ENCODE assay signal across 9 cellular contexts in the genomic region with DNA sequence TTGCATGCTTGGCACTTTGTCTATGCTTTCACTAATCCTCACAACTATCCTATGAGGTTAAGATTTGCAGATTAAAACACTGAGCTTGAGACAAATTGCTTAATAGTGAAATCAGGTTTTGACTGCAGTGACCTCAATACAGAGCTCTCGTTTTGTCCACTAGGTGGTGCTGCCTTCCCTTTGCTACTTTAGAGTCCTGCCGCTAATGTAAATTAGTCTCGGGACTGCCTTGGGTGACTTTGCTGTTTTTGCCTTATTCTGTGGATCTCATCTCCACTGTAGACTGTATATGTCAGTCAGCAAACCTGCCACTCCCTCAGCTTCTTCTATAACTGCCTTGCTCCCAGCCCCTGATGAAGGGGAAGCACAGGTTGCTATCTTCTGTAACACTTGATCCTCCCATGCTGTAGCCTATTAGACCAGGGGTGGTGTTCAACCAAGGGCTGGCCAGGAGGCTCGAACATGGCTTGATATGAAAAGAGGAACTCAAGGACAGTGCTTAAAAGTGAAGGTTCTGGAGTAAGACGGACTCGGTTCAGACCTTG. TPM values are rescaled to one million over a fixed set of nuclear protein-coding genes. Genes with fewer than 3 reads are reported as not detected.
DNase-seq lines count a peak whose midpoint lies in the region; ATAC-seq and TF ChIP-seq lines count a peak whose summit lies in the region.
"Had no signal": no experiment of that assay in that cellular context is flagged by ENCODE, and none has a peak within 500 bp of the region (broad histone marks: within the 10 kb centered on the region; RNA-seq: fewer than 3 reads in every experiment).

No MANE protein-coding gene starts in this region.

- H3K36me3 Mint-ChIP-seq in Calu3 (ENCODE audit: insufficient read depth, unreplicated experiment) = no peaks in the 10 kb centered on the region
- H3K36me3 Mint-ChIP-seq in natural killer cell = no peaks in the 10 kb centered on the region

- no peak overlapping the region for H3K4me3 ChIP-seq in esophagus squamous epithelium
- no peak overlapping the region for H3K4me3 ChIP-seq in stomach

- BruUV-seq in Calu3 (replicated peaks; lab: Mats Ljungman, UMichigan) = no TSS peak

- no peak for TF ChIP-seq EP300 in stomach (IDR thresholded peaks at IDR 0.05)

- H3K27me3 ChIP-seq in esophagus squamous epithelium (no peaks in the 10 kb centered on the region), stomach (no peaks in the 10 kb centered on the region)

- H3K9me3 ChIP-seq in esophagus squamous epithelium (no peaks in the 10 kb centered on the region), stomach (no peaks in the 10 kb centered on the region)

- TF ChIP-seq POLR2A in esophagus squamous epithelium (IDR thresholded peaks at IDR 0.05) (no peak), stomach (IDR thresholded peaks at IDR 0.05) (no peak)

- no peaks in the 10 kb centered on the region for H3K36me3 ChIP-seq in esophagus squamous epithelium
- H3K36me3 ChIP-seq in stomach = no peaks in the 10 kb centered on the region

- intact Hi-C loops in Calu3 (cut with micrococcal nuclease; ENCODE audit: unreplicated experiment) = loop anchor here (1.0 kb wide), 1 partner anchor 176 kb away; no protein-coding TSS in a partner anchor
- intact Hi-C loops in esophagus squamous epithelium (cut with DNase I) = no loop called here
- intact Hi-C loops in natural killer cell (cut with micrococcal nuclease) = loop anchor here (1.0 to 10.0 kb wide), 3 partner anchors 175 to 363 kb away; no protein-coding TSS in a partner anchor
- intact Hi-C loops in stomach (cut with DNase I; ENCODE audit: low total_unique reads) = loop anchor here (5.0 kb wide), 1 partner anchor 176 kb away; no protein-coding TSS in a partner anchor

- H3K27ac ChIP-seq in esophagus squamous epithelium = no peak overlapping the region
- H3K27ac ChIP-seq in stomach = no peak overlapping the region

- H3K4me1 ChIP-seq in esophagus squamous epithelium (peaks cover 0 to 3% (median 0%) of the 10 kb centered on the region in 3 donors), stomach (no peaks in the 10 kb centered on the region)

- DNase-seq in Calu3 = peak; percentile 53
- DNase-seq in NCI-H82 treated with DMSO at 0.1 percent for 48 hours (lab: John Stamatoyannopoulos, UW; ENCODE audit: unreplicated experiment) = peak; percentile 61
- DNase-seq in activated CD8-positive, alpha-beta memory T cell treated with anti-CD3 and anti-CD28 coated beads, Interleukin-2, amount 50 U/mL, for 24 hours (ENCODE audit: extremely low read depth) = peak; percentile 14
- no peak for DNase-seq in esophagus squamous epithelium (lab: John Stamatoyannopoulos, UW)
- DNase-seq in natural killer cell = peak; percentile 33
- DNase-seq in stomach = peak; percentile 78

- peak; percentile 62 for TF ChIP-seq CTCF in Calu3 (IDR thresholded peaks at IDR 0.05; ENCODE audit: unreplicated experiment)
- TF ChIP-seq CTCF in esophagus squamous epithelium (IDR thresholded peaks at IDR 0.05) = peak; percentile 27 to 95 (median 80)
- TF ChIP-seq CTCF in natural killer cell (IDR thresholded peaks at IDR 0.05) = peak; percentile 81
- peak in 5 of 7 experiments; percentile 65 to 93 (median 77) for TF ChIP-seq CTCF in stomach (IDR thresholded peaks at IDR 0.05)

- H3K4me3 Mint-ChIP-seq in Calu3 (ENCODE audit: low read depth, unreplicated experiment) = no peak overlapping the region
- no peak overlapping the region for H3K4me3 Mint-ChIP-seq in natural killer cell
- H3K4me3 Mint-ChIP-seq: dendritic cell treated with granulocyte-macrophage colony-stimulating factor and Interleukin-4, amounts not matched to agents 40 ng/mL and 50 ng/mL, for 4 days had no signal

- H3K4me1 Mint-ChIP-seq in Calu3 (ENCODE audit: low read depth, unreplicated experiment) (no peaks in the 10 kb centered on the region), natural killer cell (no peaks in the 10 kb centered on the region)

- peak; percentile 93 for ATAC-seq in GM19397 (IDR thresholded peaks at IDR 0.05; ENCODE audit: unreplicated experiment)
- peak; percentile 90 for ATAC-seq in HG03442 (IDR thresholded peaks at IDR 0.05; ENCODE audit: unreplicated experiment)
- ATAC-seq in natural killer cell = peak; percentile 85 to 93 (median 91)

- CTCF ChIA-PET in Calu3 (lab: Charles Lee) = interaction anchor here (0.7 to 2.2 kb wide), 12 partner anchors 9 to 1273 kb away, joined by 3 to 26 read pairs (median 4); no protein-coding TSS in a partner anchor

- H3K27me3 Mint-ChIP-seq in Calu3 (ENCODE audit: unreplicated experiment) (no peaks in the 10 kb centered on the region), natural killer cell (ENCODE audit: low read depth in 2 of 2) (peaks cover 0 to 8% of the 10 kb centered on the region in 2 donors)
- H3K27me3 Mint-ChIP-seq: dendritic cell treated with granulocyte-macrophage colony-stimulating factor and Interleukin-4, amounts not matched to agents 40 ng/mL and 50 ng/mL, for 4 days had no signal

- H3K27ac Mint-ChIP-seq in Calu3 (ENCODE audit: unreplicated experiment) (no peak overlapping the region), natural killer cell (no peak overlapping the region)
- H3K27ac Mint-ChIP-seq: dendritic cell treated with granulocyte-macrophage colony-stimulating factor and Interleukin-4, amounts not matched to agents 40 ng/mL and 50 ng/mL, for 4 days had no signal

- H3K9me3 Mint-ChIP-seq in Calu3 (ENCODE audit: low read depth, unreplicated experiment) = no peaks in the 10 kb centered on the region
- H3K9me3 Mint-ChIP-seq in natural killer cell = no peaks in the 10 kb centered on the region
- H3K9me3 Mint-ChIP-seq: dendritic cell treated with granulocyte-macrophage colony-stimulating factor and Interleukin-4, amounts not matched to agents 40 ng/mL and 50 ng/mL, for 4 days had no signal

- 31 to 34% methylated on average over 5 to 6 of the region's 6 CpGs for WGBS in esophagus squamous epithelium, 2 donors
- WGBS in stomach, 5 donors = 13 to 33% (median 29%) methylated on average over 6 of the region's 6 CpGs

RNA-seq across cellular contexts. Expression of gene ASB4, which starts 26.0 kb away (rescaled TPM):
- 0.47 TPM in 1 of 2 replicates, not detected in the other for total RNA-seq in Calu3 (2022)
- total RNA-seq in esophagus squamous epithelium = under 1 TPM in 1 of 4 donors, not detected in 3; 0.19 TPM
- total RNA-seq in natural killer cell = not detected
- total RNA-seq in stomach = under 1 TPM in 1 of 5 donors, not detected in 4; 0.18 TPM
- polyA plus RNA-seq in stomach = 1 to 10 TPM in 1 of 3 donors, under 1 TPM in 2; 0.03 to 1.7 (median 0.37) TPM
